ENCODE assay signal across 13 cellular contexts in the genomic region with DNA sequence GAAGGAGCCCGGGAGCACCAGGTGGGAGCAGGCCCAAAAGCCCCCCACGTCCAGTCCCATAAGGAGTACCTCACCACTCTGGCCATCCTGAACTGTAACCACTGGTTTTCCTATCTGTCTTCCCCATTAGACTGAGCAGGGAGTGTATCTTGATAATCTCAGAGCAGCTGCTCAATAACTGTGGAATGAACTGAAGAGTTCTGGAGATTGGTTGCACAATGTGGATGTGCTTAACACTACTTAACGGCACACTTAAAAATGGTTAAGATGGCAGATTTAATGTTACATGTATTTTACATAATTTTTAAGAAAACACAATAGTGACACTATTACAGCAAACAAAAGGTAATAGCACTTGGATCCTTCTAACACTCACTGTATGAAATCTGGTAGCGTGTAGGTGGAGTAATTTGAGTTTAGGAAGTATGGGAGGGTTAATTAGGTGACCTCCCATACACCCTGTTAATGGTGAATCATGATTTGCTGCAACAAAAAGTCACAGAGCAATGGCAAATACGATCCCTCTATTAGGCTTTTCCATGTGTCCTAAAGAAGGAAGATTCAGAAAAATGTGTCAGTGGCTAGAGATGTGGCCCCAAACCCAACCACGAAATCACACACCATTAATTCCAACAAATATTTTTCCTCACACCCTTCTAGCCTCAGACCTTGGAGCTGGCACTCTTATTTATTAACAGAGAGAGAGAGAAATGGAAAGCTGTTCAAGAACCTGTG. TPM values are rescaled to one million over a fixed set of nuclear protein-coding genes. Genes with fewer than 3 reads are reported as not detected.
DNase-seq lines count a peak whose midpoint lies in the region; ATAC-seq and TF ChIP-seq lines count a peak whose summit lies in the region.
"Had no signal": no experiment of that assay in that cellular context is flagged by ENCODE, and none has a peak within 500 bp of the region (broad histone marks: within the 10 kb centered on the region; RNA-seq: fewer than 3 reads in every experiment).

No MANE protein-coding gene starts in this region.

- H3K4me1 ChIP-seq in KMS-11 (ENCODE audit: low read depth, poor library complexity, severe bottlenecking) (peaks cover 84% of the 10 kb centered on the region), left lung (peaks cover 10 to 19% of the 10 kb centered on the region in 2 donors), suprapubic skin (peaks cover 30% of the 10 kb centered on the region)

- H3K9me3 ChIP-seq in left lung (no peaks in the 10 kb centered on the region), suprapubic skin (no peaks in the 10 kb centered on the region)

- peaks cover 88% of the 10 kb centered on the region for H3K4me1 Mint-ChIP-seq in chondrocyte (ENCODE audit: low read depth)

- no peak overlapping the region for H2AFZ ChIP-seq in KMS-11 (ENCODE audit: low read depth)

- no peak for DNase-seq in chondrocyte (ENCODE audit: low spot score)
- no peak for DNase-seq in left lung
- no peak for DNase-seq in suprapubic skin (ENCODE audit: low spot score in 2 of 2)
- no peak for DNase-seq in posterior vena cava (ENCODE audit: low spot score)
- no peak for DNase-seq in NCI-H748 treated with DMSO at 0.1 percent for 48 hours (lab: John Stamatoyannopoulos, UW)
- no peak for DNase-seq in DMS79 treated with DMSO at 0.1 percent for 48 hours (lab: John Stamatoyannopoulos, UW)
- DNase-seq: activated T-cell treated with anti-CD3 and anti-CD28 coated beads, Interleukin-2, amount 50 U/mL, for 24 hours; COR-L47; NCI-H1105 treated with DMSO at 0.1 percent for 48 hours had no signal

- H3K36me3 ChIP-seq in KMS-11 (ENCODE audit: insufficient read depth) (no peaks in the 10 kb centered on the region), left lung (no peaks in the 10 kb centered on the region), suprapubic skin (no peaks in the 10 kb centered on the region)

- H3K4me2 ChIP-seq in KMS-11: peak overlapping the region; percentile 50

- H3K4me3 Mint-ChIP-seq in chondrocyte (ENCODE audit: unreplicated experiment): no peak overlapping the region
- H3K4me3 Mint-ChIP-seq: activated T-cell treated with anti-CD3 and anti-CD28 coated beads, Interleukin-2, amount 50 U/mL, for 24 hours had no signal

- no peaks in the 10 kb centered on the region for H3K27me3 ChIP-seq in KMS-11 (ENCODE audit: insufficient read depth, low read depth)
- H3K27me3 ChIP-seq in left lung: no peaks in the 10 kb centered on the region
- no peaks in the 10 kb centered on the region for H3K27me3 ChIP-seq in suprapubic skin

- 79% methylated on average over 6 of the region's 6 CpGs for WGBS in suprapubic skin

- ATAC-seq in left lung (peak; percentile 89), GM21515 (IDR thresholded peaks at IDR 0.05; ENCODE audit: unreplicated experiment) (no peak)
- ATAC-seq: activated CD4-positive, CD25-positive, alpha-beta regulatory T cell treated with anti-CD3 and anti-CD28 coated beads, Interleukin-2, amount 50 U/mL, for 24 hours; SK-N-SH treated with all-trans-retinoic acid at 6 μM for 48 hours had no signal

- H4K20me1 ChIP-seq in KMS-11 (ENCODE audit: insufficient read depth): no peaks in the 10 kb centered on the region; the same call in 1 of the 2 replicates

- H3K4me3 ChIP-seq in KMS-11 (IDR thresholded peaks at IDR 0.05; ENCODE audit: insufficient read depth, low read depth, low read length) (no peak overlapping the region), left lung (no peak overlapping the region), suprapubic skin (no peak overlapping the region)

- H3K27ac Mint-ChIP-seq in chondrocyte (ENCODE audit: unreplicated experiment): peak overlapping the region; percentile 97
- H3K27ac Mint-ChIP-seq: activated T-cell treated with anti-CD3 and anti-CD28 coated beads, Interleukin-2, amount 50 U/mL, for 24 hours had no signal

- peaks cover 100% of the 10 kb centered on the region for H3K79me2 ChIP-seq in KMS-11 (ENCODE audit: insufficient read depth, low read depth)

- H3K27me3 Mint-ChIP-seq in chondrocyte (ENCODE audit: low read depth): no peaks in the 10 kb centered on the region
- H3K27me3 Mint-ChIP-seq: activated T-cell treated with anti-CD3 and anti-CD28 coated beads, Interleukin-2, amount 50 U/mL, for 24 hours had no signal

- intact Hi-C loops in left lung (cut with DNase I) (no loop called here), posterior vena cava (cut with DNase I) (no loop called here)

- H3K27ac ChIP-seq in KMS-11: peak overlapping the region; percentile 64
- peak overlapping the region; percentile 18 to 60 for H3K27ac ChIP-seq in left lung
- H3K27ac ChIP-seq in suprapubic skin: peak overlapping the region; percentile 36

- H3K36me3 Mint-ChIP-seq in chondrocyte (ENCODE audit: low read depth): peaks cover 4% of the 10 kb centered on the region

- peak overlapping the region; percentile 23; the same call in 1 of the 2 replicates for H3K9ac ChIP-seq in KMS-11

- TF ChIP-seq POLR2A in suprapubic skin (IDR thresholded peaks at IDR 0.05): no peak

- TF ChIP-seq EP300 in suprapubic skin (IDR thresholded peaks at IDR 0.05): no peak

- TF ChIP-seq CTCF in KMS-11 (conservative IDR thresholded peaks at IDR 0.05; ENCODE audit: low read depth, low read length) (no peak), chondrocyte (IDR thresholded peaks at IDR 0.05) (no peak), left lung (IDR thresholded peaks at IDR 0.05) (no peak), suprapubic skin (IDR thresholded peaks at IDR 0.05) (no peak)

- H3K9me3 Mint-ChIP-seq in chondrocyte (ENCODE audit: low read depth): no peaks in the 10 kb centered on the region
- H3K9me3 Mint-ChIP-seq: activated T-cell treated with anti-CD3 and anti-CD28 coated beads, Interleukin-2, amount 50 U/mL, for 24 hours had no signal

RNA-seq across cellular contexts. Expression of gene TRAM2, which starts 18.4 kb away (rescaled TPM):
- total RNA-seq in chondrocyte (159 to 178 TPM (median 159 TPM) in 3 replicates), left lung (10 to 100 TPM; 30.5 to 38.4 TPM), suprapubic skin (10 to 100 TPM in 1 of 4 donors, 1 to 10 TPM in 3; 6.5 to 14.1 (median 7.2) TPM), posterior vena cava (10 to 100 TPM; 40.8 to 46.9 TPM)
